In the genomic region with DNA sequence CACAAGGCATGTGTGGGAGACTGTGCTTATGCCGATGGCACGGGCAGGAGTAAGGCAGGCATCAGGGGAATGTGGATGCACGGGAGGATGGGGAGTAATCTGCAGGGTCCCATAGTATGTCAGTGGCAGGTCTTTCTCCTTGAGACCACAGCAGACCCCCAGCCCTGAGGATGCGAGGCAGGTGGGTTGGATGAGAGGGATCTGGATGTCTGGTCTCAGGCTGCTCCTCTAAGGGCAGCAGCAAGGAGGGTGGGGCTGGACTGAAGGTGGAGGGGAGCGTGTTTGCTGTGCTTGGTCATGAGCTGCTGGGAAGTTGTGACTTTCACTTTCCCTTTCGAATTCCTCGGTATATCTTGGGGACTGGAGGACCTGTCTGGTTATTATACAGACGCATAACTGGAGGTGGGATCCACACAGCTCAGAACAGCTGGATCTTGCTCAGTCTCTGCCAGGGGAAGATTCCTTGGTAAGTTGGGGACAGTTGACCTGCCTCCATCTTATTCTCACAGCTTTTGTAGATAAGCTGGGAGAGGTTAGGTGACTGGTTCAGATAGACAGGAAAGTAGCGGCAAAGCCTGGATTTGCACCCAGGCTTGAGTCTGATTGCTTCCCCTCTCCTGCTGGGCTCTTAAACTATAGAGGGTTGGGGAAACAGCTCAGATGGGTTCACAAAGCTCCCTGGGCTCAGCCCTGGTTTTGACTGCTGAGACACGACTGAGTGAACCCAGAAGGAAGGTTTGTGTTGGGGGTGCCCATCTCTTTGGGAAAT, we compare ENCODE assay signal across 8 cellular contexts. TPM values are rescaled to one million over a fixed set of nuclear protein-coding genes. Genes with fewer than 3 reads are reported as not detected.
DNase-seq lines count a peak whose midpoint lies in the region; ATAC-seq, FAIRE-seq and TF ChIP-seq lines count a peak whose summit lies in the region.

A gene with protein sequence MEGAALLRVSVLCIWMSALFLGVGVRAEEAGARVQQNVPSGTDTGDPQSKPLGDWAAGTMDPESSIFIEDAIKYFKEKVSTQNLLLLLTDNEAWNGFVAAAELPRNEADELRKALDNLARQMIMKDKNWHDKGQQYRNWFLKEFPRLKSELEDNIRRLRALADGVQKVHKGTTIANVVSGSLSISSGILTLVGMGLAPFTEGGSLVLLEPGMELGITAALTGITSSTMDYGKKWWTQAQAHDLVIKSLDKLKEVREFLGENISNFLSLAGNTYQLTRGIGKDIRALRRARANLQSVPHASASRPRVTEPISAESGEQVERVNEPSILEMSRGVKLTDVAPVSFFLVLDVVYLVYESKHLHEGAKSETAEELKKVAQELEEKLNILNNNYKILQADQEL (plus strand): TSS at position 380 of the 769 bp plus-strand sequence. CDS start 1,823 bp downstream, outside the sequence.

- DNase-seq in GM12892 (ENCODE audit: insufficient read length) (no peak), epithelial cell of proximal tubule (ENCODE audit: low read depth) (no peak), NCI-H524 (lab: John Stamatoyannopoulos, UW) (no peak), HAP-1 (ENCODE audit: low spot score in 2 of 2) (no peak)
- DNase-seq in activated CD4-positive, alpha-beta T cell treated with anti-CD3 and anti-CD28 coated beads, Interleukin-2, amount 50 U/mL, for 48 hours, result peak; percentile 46 to 62

- TF ChIP-seq CTCF in epithelial cell of proximal tubule (conservative IDR thresholded peaks at IDR 0.05; ENCODE audit: low read depth, low read length) (no peak), neutrophil (IDR thresholded peaks at IDR 0.05) (no peak)

- H3K27me3 ChIP-seq in neutrophil (no peaks in the 10 kb centered on the region), HAP-1 (ENCODE audit: low read depth) (no peaks in the 10 kb centered on the region)

- ATAC-seq in HG03135 (IDR thresholded peaks at IDR 0.05; ENCODE audit: unreplicated experiment) (peak; percentile 71), HG02571 (IDR thresholded peaks at IDR 0.05; ENCODE audit: unreplicated experiment) (no peak)

- in situ Hi-C loops in HAP-1 (cut with MboI; ENCODE audit: low sequenced_read_pairs), result no loop called here

- peaks cover 9% of the 10 kb centered on the region for H3K36me3 ChIP-seq in neutrophil
- no peaks in the 10 kb centered on the region for H3K36me3 ChIP-seq in HAP-1 (replicated peaks)

- H3K4me3 ChIP-seq in epithelial cell of proximal tubule (ENCODE audit: low read depth, low read length) (peak within 1 kb of the TSS; percentile 78), neutrophil (ENCODE audit: low read depth in 1 of 2, low read length in 1 of 2) (peak within 1 kb of the TSS; percentile 64 to 76), HAP-1 (no peak within 1 kb of the TSS)

- no peak for TF ChIP-seq POLR2A in GM12892 (IDR thresholded peaks at IDR 0.05; ENCODE audit: low read depth, low read length)

- FAIRE-seq in GM12892 (lab: Jason Lieb, UNC), result peak; percentile 93

- H3K4me1 ChIP-seq in neutrophil (ENCODE audit: control insufficient read depth in 1 of 2, insufficient read depth in 1 of 2, low read depth in 1 of 2, low read length in 1 of 2), result peaks cover 14 to 19% of the 10 kb centered on the region in 2 experiments
- no peaks in the 10 kb centered on the region; the same call in 1 of the 2 replicates for H3K4me1 ChIP-seq in HAP-1

- H3K27ac ChIP-seq in neutrophil, result peak within 1 kb of the TSS; percentile 92

- H3K9me3 ChIP-seq in neutrophil, result no peaks in the 10 kb centered on the region
- no peaks in the 10 kb centered on the region for H3K9me3 ChIP-seq in HAP-1

RNA-seq across cellular contexts. Expression of the gene that starts here (rescaled TPM):
- polyA plus RNA-seq in GM12892 (2012; ENCODE audit: missing spikeins), result 69.3 TPM
- 5.7 and 7.2 TPM in 2 replicates for total RNA-seq in epithelial cell of proximal tubule

Comparison
In these comparisons a context has a peak if more than half of its experiments do, and no peak if none do; other contexts are left out.
1. DNase-seq: peak in activated CD4-positive, alpha-beta T cell treated with anti-CD3 and anti-CD28 coated beads, Interleukin-2, amount 50 U/mL, for 48 hours (2 of 2); none in GM12892 (single experiment), epithelial cell of proximal tubule (single experiment), NCI-H524 (0 of 2) and HAP-1 (0 of 2).